Comparison of ENCODE assay signal across 14 cellular contexts in the genomic region with DNA sequence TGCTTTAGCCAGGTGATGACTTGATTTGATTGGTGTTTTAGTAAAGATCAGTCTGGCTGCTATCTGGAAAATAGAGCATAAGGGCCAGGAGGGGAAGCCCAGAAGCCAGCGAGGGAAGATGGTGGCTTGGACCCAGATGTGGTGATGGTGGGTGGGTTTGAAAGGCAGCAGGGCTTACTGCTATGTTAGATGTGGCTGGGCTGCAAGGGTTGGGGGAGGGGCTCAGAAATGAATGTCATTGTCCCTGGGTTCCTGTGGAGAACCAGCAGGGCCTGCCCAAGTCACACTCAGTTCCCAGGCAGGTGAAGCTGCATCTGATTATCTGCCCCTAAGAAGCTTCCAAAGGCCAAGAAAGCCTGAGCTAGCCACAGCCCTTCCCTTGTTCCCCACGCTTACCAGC.
DNase-seq lines count a peak whose midpoint lies in the region; ATAC-seq and TF ChIP-seq lines count a peak whose summit lies in the region.
"Had no signal": no experiment of that assay in that cellular context is flagged by ENCODE, and none has a peak within 500 bp of the region (broad histone marks: within the 10 kb centered on the region; RNA-seq: fewer than 3 reads in every experiment).

No MANE protein-coding gene starts in this region.

- ATAC-seq in activated CD8-positive, alpha-beta memory T cell treated with anti-CD3 and anti-CD28 coated beads, Interleukin-2, amount 10 ng/mL, durations not matched to agents 7 days and 5 days = no peak
- no peak for ATAC-seq in left cardiac atrium

- TF ChIP-seq CTCF in endodermal cell (conservative IDR thresholded peaks at IDR 0.05) (no peak), thyroid gland (IDR thresholded peaks at IDR 0.05) (no peak)

- H3K79me1 ChIP-seq in neuronal stem cell (ENCODE audit: low read depth, low read length) = no peaks in the 10 kb centered on the region

- CTCF ChIA-PET in activated CD8-positive, alpha-beta memory T cell treated with anti-CD3 and anti-CD28 coated beads, Interleukin-2, amount 10 ng/mL, durations not matched to agents 7 days and 5 days (lab: Charles Lee) = no interaction called here

- peak overlapping the region; percentile 33 for H3K18ac ChIP-seq in neuronal stem cell (ENCODE audit: low read length)

- no peak overlapping the region for H3K4me2 ChIP-seq in neuronal stem cell (ENCODE audit: insufficient read depth, low read length, poor library complexity, severe bottlenecking)
- H3K4me2 ChIP-seq: BLaER1 had no signal

- no peak for TF ChIP-seq POLR2A in thyroid gland (IDR thresholded peaks at IDR 0.05)

- H3K27me3 ChIP-seq in endodermal cell (ENCODE audit: control insufficient read depth, insufficient read depth, low read length, poor library complexity, severe bottlenecking) (no peaks in the 10 kb centered on the region), neuronal stem cell (ENCODE audit: control insufficient read depth in 3 of 3, insufficient read depth in 3 of 3, low read depth in 1 of 3, low read length in 3 of 3) (no peaks in the 10 kb centered on the region), thyroid gland (no peaks in the 10 kb centered on the region)
- H3K27me3 ChIP-seq: BLaER1 had no signal

- H3K4me1 Mint-ChIP-seq in activated CD8-positive, alpha-beta memory T cell treated with anti-CD3 and anti-CD28 coated beads, Interleukin-2, amount 10 ng/mL, durations not matched to agents 7 days and 5 days = no peaks in the 10 kb centered on the region
- no peaks in the 10 kb centered on the region for H3K4me1 Mint-ChIP-seq in endodermal cell
- H3K4me1 Mint-ChIP-seq: CD8-positive, alpha-beta memory T cell had no signal

- intact Hi-C loops in left cardiac atrium (cut with DNase I) = no loop called here
- intact Hi-C loops in thyroid gland (cut with DNase I) = no loop called here

- no peak overlapping the region for H3K27ac Mint-ChIP-seq in activated CD8-positive, alpha-beta memory T cell treated with anti-CD3 and anti-CD28 coated beads, Interleukin-2, amount 10 ng/mL, durations not matched to agents 7 days and 5 days
- H3K27ac Mint-ChIP-seq in endodermal cell = no peak overlapping the region
- H3K27ac Mint-ChIP-seq: CD8-positive, alpha-beta memory T cell had no signal

- H3K9ac ChIP-seq in endodermal cell (ENCODE audit: extremely low read depth, low read length, poor library complexity, severe bottlenecking) (no peak overlapping the region), neuronal stem cell (ENCODE audit: low read depth, low read length, poor library complexity) (no peak overlapping the region)
- H3K9ac ChIP-seq: BLaER1 had no signal

- no peak overlapping the region for H2BK12ac ChIP-seq in neuronal stem cell (ENCODE audit: low read length)

- H3K4me3 ChIP-seq in endodermal cell (ENCODE audit: low read length) = no peak overlapping the region
- H3K4me3 ChIP-seq in neuronal stem cell (ENCODE audit: low read length in 2 of 2) = no peak overlapping the region
- no peak overlapping the region for H3K4me3 ChIP-seq in thyroid gland (replicated peaks in 1 of 3)
- H3K4me3 ChIP-seq: BLaER1 had no signal

- H4K8ac ChIP-seq in neuronal stem cell (ENCODE audit: low read depth, low read length) = no peak overlapping the region

- H3K14ac ChIP-seq in neuronal stem cell (ENCODE audit: low read length) = no peak overlapping the region

- no peak overlapping the region for H2BK15ac ChIP-seq in neuronal stem cell (ENCODE audit: low read length)

- WGBS in endodermal cell (ENCODE audit: insufficient coverage in 1 of 2, insufficient read length in 1 of 2), 2 experiments = 91 to 100% methylated on average over 2 of the region's 2 CpGs
- WGBS in neuronal stem cell (ENCODE audit: extremely low coverage in 2 of 2, insufficient read length in 2 of 2, insufficient replicate concordance in 1 of 2), 2 donors = no CpG with 5 or more reads among the region's 2 CpGs
- 89 to 94% methylated on average over 1 to 2 of the region's 2 CpGs for WGBS in thyroid gland, 2 donors

- H3K9me3 ChIP-seq in endodermal cell (ENCODE audit: control insufficient read depth, low read length) (peaks cover 31% of the 10 kb centered on the region), neuronal stem cell (replicated peaks in 1 of 2; ENCODE audit: control insufficient read depth in 2 of 2, insufficient read depth in 1 of 2, low read depth in 1 of 2, low read length in 2 of 2) (peaks cover 13 to 30% of the 10 kb centered on the region in 2 donors), thyroid gland (no peaks in the 10 kb centered on the region)

- peaks cover 6% of the 10 kb centered on the region for H3K9me3 Mint-ChIP-seq in activated CD8-positive, alpha-beta memory T cell treated with anti-CD3 and anti-CD28 coated beads, Interleukin-2, amount 10 ng/mL, durations not matched to agents 7 days and 5 days (ENCODE audit: low read depth)
- H3K9me3 Mint-ChIP-seq in endodermal cell = peaks cover 33% of the 10 kb centered on the region

- H3K4me1 ChIP-seq in endodermal cell (ENCODE audit: control insufficient read depth, insufficient read depth, low read length) = no peaks in the 10 kb centered on the region
- peaks cover 0 to 8% of the 10 kb centered on the region in 2 donors for H3K4me1 ChIP-seq in neuronal stem cell (ENCODE audit: control insufficient read depth in 2 of 2, insufficient read depth in 1 of 2, low read depth in 1 of 2, low read length in 2 of 2)
- H3K4me1 ChIP-seq in thyroid gland = no peaks in the 10 kb centered on the region
- H3K4me1 ChIP-seq: BLaER1, Caco-2 had no signal

- H3K36me3 ChIP-seq in endodermal cell (ENCODE audit: control insufficient read depth, insufficient read depth, low read length) = no peaks in the 10 kb centered on the region
- H3K36me3 ChIP-seq in neuronal stem cell (replicated peaks in 1 of 2; ENCODE audit: control insufficient read depth in 2 of 2, insufficient read depth in 2 of 2, low read length in 2 of 2) = no peaks in the 10 kb centered on the region
- no peaks in the 10 kb centered on the region for H3K36me3 ChIP-seq in thyroid gland
- H3K36me3 ChIP-seq: BLaER1 had no signal

- no peak overlapping the region for H2BK5ac ChIP-seq in neuronal stem cell (ENCODE audit: low read length)

- H3K4me3 Mint-ChIP-seq in activated CD8-positive, alpha-beta memory T cell treated with anti-CD3 and anti-CD28 coated beads, Interleukin-2, amount 10 ng/mL, durations not matched to agents 7 days and 5 days = no peak overlapping the region
- H3K4me3 Mint-ChIP-seq in endodermal cell = no peak overlapping the region
- H3K4me3 Mint-ChIP-seq: CD8-positive, alpha-beta memory T cell had no signal

- no peak overlapping the region for H4K91ac ChIP-seq in neuronal stem cell (ENCODE audit: low read depth, low read length, poor library complexity)

- no peak overlapping the region for H3K27ac ChIP-seq in endodermal cell (ENCODE audit: low read depth, low read length)
- H3K27ac ChIP-seq in neuronal stem cell (replicated peaks; ENCODE audit: low read length) = no peak overlapping the region
- H3K27ac ChIP-seq in caudate nucleus (ENCODE audit: low read depth, low read length) = no peak overlapping the region
- no peak overlapping the region for H3K27ac ChIP-seq in thyroid gland
- H3K27ac ChIP-seq: 22Rv1, BLaER1 had no signal

- no peaks in the 10 kb centered on the region for H3K27me3 Mint-ChIP-seq in activated CD8-positive, alpha-beta memory T cell treated with anti-CD3 and anti-CD28 coated beads, Interleukin-2, amount 10 ng/mL, durations not matched to agents 7 days and 5 days
- H3K27me3 Mint-ChIP-seq in endodermal cell (ENCODE audit: insufficient read depth) = no peaks in the 10 kb centered on the region

- DNase-seq in activated CD8-positive, alpha-beta memory T cell treated with anti-CD3 and anti-CD28 coated beads, Interleukin-2, amount 10 ng/mL, durations not matched to agents 7 days and 5 days = peak; percentile 31
- DNase-seq in activated CD8-positive, alpha-beta memory T cell treated with anti-CD3 and anti-CD28 coated beads for 24 hours = no peak
- DNase-seq in endodermal cell (peak; percentile 72), neuronal stem cell (ENCODE audit: low spot score) (no peak), left cardiac atrium (no peak), caudate nucleus (lab: John Stamatoyannopoulos, UW) (no peak), thyroid gland (no peak)
- DNase-seq: Caco-2; CD8-positive, alpha-beta memory T cell; DMS53; GF-D8; IMR-90 had no signal

- H2BK120ac ChIP-seq in neuronal stem cell (ENCODE audit: low read depth, low read length) = no peak overlapping the region

- no peak overlapping the region for H2AFZ ChIP-seq in neuronal stem cell (ENCODE audit: low read length)

- peaks cover 2% of the 10 kb centered on the region for H3K36me3 Mint-ChIP-seq in activated CD8-positive, alpha-beta memory T cell treated with anti-CD3 and anti-CD28 coated beads, Interleukin-2, amount 10 ng/mL, durations not matched to agents 7 days and 5 days
- H3K36me3 Mint-ChIP-seq in endodermal cell (ENCODE audit: low read depth) = peaks cover 4% of the 10 kb centered on the region

- no peak overlapping the region for H3K23ac ChIP-seq in neuronal stem cell (ENCODE audit: low read depth, low read length, poor library complexity)

- no peak overlapping the region for H3K4ac ChIP-seq in neuronal stem cell (ENCODE audit: low read length)

- H2AK5ac ChIP-seq in neuronal stem cell (ENCODE audit: low read depth, low read length) = no peak overlapping the region

Comparison
In these comparisons a context has a peak if more than half of its experiments do, and no peak if none do; other contexts are left out.
1. DNase-seq: peak in activated CD8-positive, alpha-beta memory T cell treated with anti-CD3 and anti-CD28 coated beads, Interleukin-2, amount 10 ng/mL, durations not matched to agents 7 days and 5 days (single experiment) and endodermal cell (single experiment); none in activated CD8-positive, alpha-beta memory T cell treated with anti-CD3 and anti-CD28 coated beads for 24 hours (single experiment), neuronal stem cell (single experiment), left cardiac atrium (single experiment), caudate nucleus (0 of 61) and thyroid gland (0 of 2).